1 cellular context compared by ENCODE assay signal in genomic region chr12:122974892-122975789, GRCh38.
TF ChIP-seq lines count a peak whose summit lies in the region.

TSS of gene OGFOD2 (plus strand) at chr12:122975244. CDS start at chr12:122975252, 8 bp downstream.

TF ChIP-seq in HepG2, 621 proteins besides CTCF, POLR2A, EP300 and RAD21 (continued from another document and continues in another):
- TF ChIP-seq ZNF609 (CRISPR knock-in tag; IDR thresholded peaks at IDR 0.05; ENCODE audit: borderline replicate concordance) (no peak), STAT6 (CRISPR knock-in tag; IDR thresholded peaks at IDR 0.05; ENCODE audit: borderline replicate concordance) (no peak), TMF1 (CRISPR knock-in tag; IDR thresholded peaks at IDR 0.05; ENCODE audit: low read depth) (no peak; the same call in 1 of the 2 replicates), ZNF749 (CRISPR knock-in tag; IDR thresholded peaks at IDR 0.05; ENCODE audit: borderline replicate concordance) (no peak), ZZZ3 (CRISPR knock-in tag; IDR thresholded peaks at IDR 0.05; ENCODE audit: borderline replicate concordance) (0 out of 2 replicates have a peak, but pooled peaks have one; percentile 29), PAF1 (CRISPR knock-in tag; IDR thresholded peaks at IDR 0.05) (no peak), PRPF4 (IDR thresholded peaks at IDR 0.05; ENCODE audit: low read depth, low read length, poor library complexity, severe bottlenecking) (no peak), HOXA5 (CRISPR knock-in tag; IDR thresholded peaks at IDR 0.05) (no peak), ZEB1 (IDR thresholded peaks at IDR 0.05; ENCODE audit: insufficient replicate concordance, low read depth) (peak; percentile 27), USF2 (IDR thresholded peaks at IDR 0.05; ENCODE audit: low read depth, low read length) (no peak), USF2 (CRISPR knock-in tag; IDR thresholded peaks at IDR 0.05; ENCODE audit: borderline replicate concordance) (no peak), POLR2AphosphoS2 (IDR thresholded peaks at IDR 0.05; ENCODE audit: low read depth, low read length) (no peak), POLR2AphosphoS5 (IDR thresholded peaks at IDR 0.05; ENCODE audit: low read depth, low read length) (no peak; the same call in 1 of the 2 replicates), ATF3 (CRISPR knock-in tag; IDR thresholded peaks at IDR 0.05) (no peak), ETV5 (CRISPR knock-in tag; IDR thresholded peaks at IDR 0.05; ENCODE audit: borderline replicate concordance) (no peak; the same call in 1 of the 2 replicates), CBX2 (IDR thresholded peaks at IDR 0.05; ENCODE audit: low read depth, low read length) (no peak), CBX2 (CRISPR knock-in tag; IDR thresholded peaks at IDR 0.05; ENCODE audit: low read depth) (no peak), ZNF557 (CRISPR knock-in tag; IDR thresholded peaks at IDR 0.05) (no peak), XBP1 (CRISPR knock-in tag; IDR thresholded peaks at IDR 0.05) (no peak), PAX8 (CRISPR knock-in tag; IDR thresholded peaks at IDR 0.05; ENCODE audit: borderline replicate concordance) (no peak), ZMAT3 (CRISPR knock-in tag; conservative IDR thresholded peaks at IDR 0.05) (0 out of 2 replicates have a peak, but pooled peaks have one; percentile 59), HNRNPK (IDR thresholded peaks at IDR 0.05; ENCODE audit: low read depth, low read length, poor library complexity, severe bottlenecking) (no peak), ZNF550 (CRISPR knock-in tag; IDR thresholded peaks at IDR 0.05; ENCODE audit: borderline replicate concordance) (no peak), RFXANK (CRISPR knock-in tag; IDR thresholded peaks at IDR 0.05) (no peak), FUBP1 (CRISPR knock-in tag; IDR thresholded peaks at IDR 0.05; ENCODE audit: borderline replicate concordance) (no peak), HNRNPH1 (optimal IDR thresholded peaks at IDR 0.05; ENCODE audit: low read depth, low read length) (no peak), HES4 (CRISPR knock-in tag; IDR thresholded peaks at IDR 0.05; ENCODE audit: borderline replicate concordance) (no peak), HMG20A (CRISPR knock-in tag; IDR thresholded peaks at IDR 0.05; ENCODE audit: borderline replicate concordance) (no peak), ZNF33A (CRISPR knock-in tag; IDR thresholded peaks at IDR 0.05; ENCODE audit: borderline replicate concordance) (no peak), ZNF747 (CRISPR knock-in tag; IDR thresholded peaks at IDR 0.05; ENCODE audit: borderline replicate concordance) (no peak), ZFY (CRISPR knock-in tag; IDR thresholded peaks at IDR 0.05) (no peak; the same call in 1 of the 2 replicates), DMTF1 (CRISPR knock-in tag; IDR thresholded peaks at IDR 0.05) (no peak), SIX1 (CRISPR knock-in tag; IDR thresholded peaks at IDR 0.05; ENCODE audit: borderline replicate concordance) (no peak), ATF1 (CRISPR knock-in tag; IDR thresholded peaks at IDR 0.05) (no peak), HOXA3 (CRISPR knock-in tag; IDR thresholded peaks at IDR 0.05) (no peak; the same call in 1 of the 2 replicates), PAXIP1 (CRISPR knock-in tag; conservative IDR thresholded peaks at IDR 0.05) (no peak; the same call in 1 of the 2 replicates), RARA (CRISPR knock-in tag; IDR thresholded peaks at IDR 0.05) (0 out of 2 replicates have a peak, but pooled peaks have one; percentile 21), ZNF260 (CRISPR knock-in tag; IDR thresholded peaks at IDR 0.05; ENCODE audit: borderline replicate concordance, low read depth) (no peak), ATF5 (CRISPR knock-in tag; IDR thresholded peaks at IDR 0.05; ENCODE audit: low read depth) (no peak), ZFP91 (CRISPR knock-in tag; IDR thresholded peaks at IDR 0.05; ENCODE audit: borderline replicate concordance) (peak; percentile 89; the same call in 1 of the 2 replicates), KDM5A (IDR thresholded peaks at IDR 0.05; ENCODE audit: borderline replicate concordance, low read length) (peak; percentile 94), NBN (conservative IDR thresholded peaks at IDR 0.05) (no peak), FOXA3 (CRISPR knock-in tag; IDR thresholded peaks at IDR 0.05) (no peak; the same call in 1 of the 2 replicates)
